Comparison of ENCODE assay signal across 9 cellular contexts in the genomic region with DNA sequence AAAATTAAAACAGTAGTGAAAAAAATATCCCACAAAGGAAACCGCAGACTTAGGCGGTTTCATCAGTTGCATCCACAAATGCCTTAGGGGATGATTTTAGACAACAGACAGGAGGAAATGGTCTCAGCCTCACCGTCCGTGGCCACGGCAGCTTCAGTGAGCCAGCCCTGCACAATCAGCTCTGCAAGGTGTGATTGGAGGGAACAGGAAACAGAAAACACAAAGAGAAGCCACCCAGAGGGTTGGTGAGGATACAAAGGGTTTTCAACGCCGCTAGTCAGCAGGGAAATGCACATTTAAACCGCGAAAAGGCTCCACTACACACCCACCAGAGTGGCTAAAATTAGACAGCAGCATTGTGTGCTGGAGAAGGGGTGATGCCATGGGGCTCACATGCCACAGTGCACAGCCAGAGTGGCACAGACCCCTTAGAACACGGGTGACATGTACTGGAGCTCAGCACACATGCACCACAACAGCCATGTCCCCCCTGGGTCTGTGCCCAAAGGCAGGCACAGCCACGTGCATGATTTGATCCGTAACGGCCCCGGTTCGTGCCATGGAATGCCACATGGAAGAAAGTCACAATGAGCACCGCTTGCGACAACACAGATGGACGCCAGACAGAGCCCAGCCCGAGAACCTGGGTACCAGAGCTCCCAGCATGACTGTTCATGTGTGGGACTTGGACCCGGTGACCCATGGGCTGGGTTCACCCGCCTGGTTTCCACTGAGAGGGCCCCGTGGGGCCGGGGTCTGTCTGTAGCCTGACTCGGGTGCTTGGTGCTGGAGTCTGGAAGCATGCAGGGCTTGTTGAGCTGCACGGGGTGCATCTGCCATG. TPM values are rescaled to one million over a fixed set of nuclear protein-coding genes. Genes with fewer than 3 reads are reported as not detected.
DNase-seq lines count a peak whose midpoint lies in the region; ATAC-seq and TF ChIP-seq lines count a peak whose summit lies in the region.
"Had no signal": no experiment of that assay in that cellular context is flagged by ENCODE, and none has a peak within 500 bp of the region (broad histone marks: within the 10 kb centered on the region; RNA-seq: fewer than 3 reads in every experiment).

No MANE protein-coding gene starts in this region.

- H3K4me3 Mint-ChIP-seq in activated CD8-positive, alpha-beta memory T cell treated with anti-CD3 and anti-CD28 coated beads, Interleukin-2, amount 10 ng/mL, durations not matched to agents 7 days and 5 days, result peak overlapping the region; percentile 35
- H3K4me3 Mint-ChIP-seq in activated T-helper 1 cell treated with anti-CD3 and anti-CD28 coated beads, Interleukin-12 subunit alpha, Interleukin-12 subunit beta, Interleukin-2, Interleukin-4 antibody, amounts not matched to agents 30 ng/mL and 10 ng/mL and 1 ng/mL, durations not matched to agents 14 hours and 24 hours and 36 hours, result peak overlapping the region; percentile 68

- H3K36me3 Mint-ChIP-seq in activated CD8-positive, alpha-beta memory T cell treated with anti-CD3 and anti-CD28 coated beads, Interleukin-2, amount 10 ng/mL, durations not matched to agents 7 days and 5 days, result peaks cover 26% of the 10 kb centered on the region
- peaks cover 11% of the 10 kb centered on the region for H3K36me3 Mint-ChIP-seq in activated T-helper 1 cell treated with anti-CD3 and anti-CD28 coated beads, Interleukin-12 subunit alpha, Interleukin-12 subunit beta, Interleukin-2, Interleukin-4 antibody, amounts not matched to agents 30 ng/mL and 10 ng/mL and 1 ng/mL, durations not matched to agents 14 hours and 24 hours and 36 hours (ENCODE audit: low read depth)

- peaks cover 66% of the 10 kb centered on the region for H3K4me1 Mint-ChIP-seq in activated CD8-positive, alpha-beta memory T cell treated with anti-CD3 and anti-CD28 coated beads, Interleukin-2, amount 10 ng/mL, durations not matched to agents 7 days and 5 days
- peaks cover 68% of the 10 kb centered on the region for H3K4me1 Mint-ChIP-seq in activated T-helper 1 cell treated with anti-CD3 and anti-CD28 coated beads, Interleukin-12 subunit alpha, Interleukin-12 subunit beta, Interleukin-2, Interleukin-4 antibody, amounts not matched to agents 30 ng/mL and 10 ng/mL and 1 ng/mL, durations not matched to agents 14 hours and 24 hours and 36 hours (ENCODE audit: low read depth)

- peak; percentile 74 for ATAC-seq in activated CD8-positive, alpha-beta memory T cell treated with anti-CD3 and anti-CD28 coated beads, Interleukin-2, amount 10 ng/mL, durations not matched to agents 7 days and 5 days
- ATAC-seq in HG02763 (IDR thresholded peaks at IDR 0.05; ENCODE audit: unreplicated experiment), result peak; percentile 64
- peak; percentile 67 for ATAC-seq in stimulated activated naive CD8-positive, alpha-beta T cell treated with anti-CD3 and anti-CD28 coated beads, Interleukin-15, Interleukin-2, amounts not matched to agents 100 U/mL and 50 U/mL, for 24 hours

- peaks cover 9% of the 10 kb centered on the region for H3K9me3 Mint-ChIP-seq in activated CD8-positive, alpha-beta memory T cell treated with anti-CD3 and anti-CD28 coated beads, Interleukin-2, amount 10 ng/mL, durations not matched to agents 7 days and 5 days (ENCODE audit: low read depth)
- H3K9me3 Mint-ChIP-seq in activated T-helper 1 cell treated with anti-CD3 and anti-CD28 coated beads, Interleukin-12 subunit alpha, Interleukin-12 subunit beta, Interleukin-2, Interleukin-4 antibody, amounts not matched to agents 30 ng/mL and 10 ng/mL and 1 ng/mL, durations not matched to agents 14 hours and 24 hours and 36 hours, result peaks cover 11% of the 10 kb centered on the region

- no peak for TF ChIP-seq POLR2A in erythroblast (IDR thresholded peaks at IDR 0.05; ENCODE audit: low read length)

- H3K27me3 Mint-ChIP-seq in activated CD8-positive, alpha-beta memory T cell treated with anti-CD3 and anti-CD28 coated beads, Interleukin-2, amount 10 ng/mL, durations not matched to agents 7 days and 5 days, result peaks cover 20% of the 10 kb centered on the region
- peaks cover 4% of the 10 kb centered on the region for H3K27me3 Mint-ChIP-seq in activated T-helper 1 cell treated with anti-CD3 and anti-CD28 coated beads, Interleukin-12 subunit alpha, Interleukin-12 subunit beta, Interleukin-2, Interleukin-4 antibody, amounts not matched to agents 30 ng/mL and 10 ng/mL and 1 ng/mL, durations not matched to agents 14 hours and 24 hours and 36 hours (ENCODE audit: insufficient read depth)

- DNase-seq in activated CD8-positive, alpha-beta memory T cell treated with anti-CD3 and anti-CD28 coated beads, Interleukin-2, amount 10 ng/mL, durations not matched to agents 7 days and 5 days, result peak; percentile 90
- DNase-seq in activated CD8-positive, alpha-beta memory T cell treated with anti-CD3 and anti-CD28 coated beads for 24 hours, result no peak
- peak; percentile 22 for DNase-seq in NCI-H1436 treated with DMSO at 0.1 percent for 48 hours (lab: John Stamatoyannopoulos, UW)
- DNase-seq in activated T-helper 1 cell treated with anti-CD3 and anti-CD28 coated beads, Interleukin-12 subunit alpha, Interleukin-12 subunit beta, Interleukin-2, Interleukin-4 antibody, amounts not matched to agents 30 ng/mL and 10 ng/mL and 1 ng/mL, durations not matched to agents 14 hours and 24 hours and 36 hours (ENCODE audit: low spot score), result peak; percentile 61
- DNase-seq in stimulated activated naive CD8-positive, alpha-beta T cell treated with anti-CD3 and anti-CD28 coated beads, Interleukin-15, Interleukin-2, amounts not matched to agents 100 U/mL and 50 U/mL, for 24 hours, result peak; percentile 47
- no peak for DNase-seq in stimulated activated CD4-positive, alpha-beta T cell treated with anti-CD3 and anti-CD28 coated beads, Interleukin-2, amount 100 ng/mL, for 48 hours
- DNase-seq in erythroblast (lab: John Stamatoyannopoulos, UW), result no peak

- intact Hi-C loops in activated T-helper 1 cell treated with anti-CD3 and anti-CD28 coated beads, Interleukin-12 subunit alpha, Interleukin-12 subunit beta, Interleukin-2, Interleukin-4 antibody, amounts not matched to agents 30 ng/mL and 10 ng/mL and 1 ng/mL, durations not matched to agents 14 hours and 24 hours and 36 hours (cut with micrococcal nuclease), result loop anchor here (1.0 kb wide), 1 partner anchor 321 kb away; no protein-coding TSS in a partner anchor

- peak overlapping the region; percentile 87 for H3K27ac Mint-ChIP-seq in activated CD8-positive, alpha-beta memory T cell treated with anti-CD3 and anti-CD28 coated beads, Interleukin-2, amount 10 ng/mL, durations not matched to agents 7 days and 5 days
- H3K27ac Mint-ChIP-seq in activated T-helper 1 cell treated with anti-CD3 and anti-CD28 coated beads, Interleukin-12 subunit alpha, Interleukin-12 subunit beta, Interleukin-2, Interleukin-4 antibody, amounts not matched to agents 30 ng/mL and 10 ng/mL and 1 ng/mL, durations not matched to agents 14 hours and 24 hours and 36 hours, result peak overlapping the region; percentile 50

- CTCF ChIA-PET in activated CD8-positive, alpha-beta memory T cell treated with anti-CD3 and anti-CD28 coated beads, Interleukin-2, amount 10 ng/mL, durations not matched to agents 7 days and 5 days (lab: Charles Lee), result interaction anchor here (1.2 to 1.4 kb wide), 4 partner anchors 9 to 140 kb away, joined by 3 to 6 read pairs (median 4); no protein-coding TSS in a partner anchor

RNA-seq across cellular contexts. Expression of gene TERT, which starts 18.3 kb away (rescaled TPM):
- 1 to 10 TPM in 1 of 2 experiments, under 1 TPM in 1; 0.82 to 1.5 TPM for total RNA-seq in activated CD8-positive, alpha-beta memory T cell treated with anti-CD3 and anti-CD28 coated beads, Interleukin-2, amount 10 ng/mL, durations not matched to agents 7 days and 5 days
- total RNA-seq in activated T-helper 1 cell treated with anti-CD3 and anti-CD28 coated beads, Interleukin-12 subunit alpha, Interleukin-12 subunit beta, Interleukin-2, Interleukin-4 antibody, amounts not matched to agents 30 ng/mL and 10 ng/mL and 1 ng/mL, durations not matched to agents 14 hours and 24 hours and 36 hours, result 12.3 and 12.5 TPM in 2 replicates
- total RNA-seq: kidney epithelial cell had no signal

RNA-seq across cellular contexts. Expression of gene CLPTM1L, which starts 31.7 kb away (rescaled TPM):
- 100 to 1,000 TPM; 107 to 115 TPM for total RNA-seq in activated CD8-positive, alpha-beta memory T cell treated with anti-CD3 and anti-CD28 coated beads, Interleukin-2, amount 10 ng/mL, durations not matched to agents 7 days and 5 days
- total RNA-seq in activated T-helper 1 cell treated with anti-CD3 and anti-CD28 coated beads, Interleukin-12 subunit alpha, Interleukin-12 subunit beta, Interleukin-2, Interleukin-4 antibody, amounts not matched to agents 30 ng/mL and 10 ng/mL and 1 ng/mL, durations not matched to agents 14 hours and 24 hours and 36 hours, result 132 and 133 TPM in 2 replicates

Comparison
In these comparisons a context has a peak if more than half of its experiments do, and no peak if none do; other contexts are left out.
1. DNase-seq: peak in activated CD8-positive, alpha-beta memory T cell treated with anti-CD3 and anti-CD28 coated beads, Interleukin-2, amount 10 ng/mL, durations not matched to agents 7 days and 5 days (single experiment), NCI-H1436 treated with DMSO at 0.1 percent for 48 hours (single experiment), activated T-helper 1 cell treated with anti-CD3 and anti-CD28 coated beads, Interleukin-12 subunit alpha, Interleukin-12 subunit beta, Interleukin-2, Interleukin-4 antibody, amounts not matched to agents 30 ng/mL and 10 ng/mL and 1 ng/mL, durations not matched to agents 14 hours and 24 hours and 36 hours (single experiment) and stimulated activated naive CD8-positive, alpha-beta T cell treated with anti-CD3 and anti-CD28 coated beads, Interleukin-15, Interleukin-2, amounts not matched to agents 100 U/mL and 50 U/mL, for 24 hours (single experiment); none in activated CD8-positive, alpha-beta memory T cell treated with anti-CD3 and anti-CD28 coated beads for 24 hours (single experiment), stimulated activated CD4-positive, alpha-beta T cell treated with anti-CD3 and anti-CD28 coated beads, Interleukin-2, amount 100 ng/mL, for 48 hours (0 of 2) and erythroblast (0 of 2).
2. Peak in every context shown above with its lines, with median percentiles within 50 percentile points of each other: ATAC-seq.